Comparison of ENCODE assay signal across 8 cellular contexts in genomic region chr6:32190054-32190945, GRCh38. TPM values are rescaled to one million over a fixed set of nuclear protein-coding genes. Genes with fewer than 3 reads are reported as not detected.
DNase-seq lines count a peak whose midpoint lies in the region; ATAC-seq and TF ChIP-seq lines count a peak whose summit lies in the region.

TSS of gene PBX2 (minus strand) at chr6:32190202. CDS start at chr6:32189915, 287 bp downstream.

- H3K9ac ChIP-seq in Karpas-422 (ENCODE audit: low read length) (peak within 1 kb of the TSS; percentile 95), fibroblast of lung (ENCODE audit: insufficient read depth, low read length) (peak within 1 kb of the TSS; percentile 69)

- peaks cover 48% of the 10 kb centered on the region for H3K4me1 Mint-ChIP-seq in activated T-helper 17 cell treated with anti-CD3 and anti-CD28 coated beads, Interleukin-2, amount 50 U/mL, for 72 hours
- peaks cover 53 to 63% (median 58%) of the 10 kb centered on the region in 7 donors for H3K4me1 Mint-ChIP-seq in naive thymus-derived CD4-positive, alpha-beta T cell
- peaks cover 76% of the 10 kb centered on the region for H3K4me1 Mint-ChIP-seq in stimulated activated memory B cell treated with anti-CD40 and anti-IgM and Interleukin-4, amounts not matched to agents 10 μg/mL and 1 μg/mL and 100 μg/mL, for 72 hours

- peaks cover 80% of the 10 kb centered on the region for H3K4me1 ChIP-seq in Karpas-422 (ENCODE audit: low read length)
- peaks cover 11% of the 10 kb centered on the region for H3K4me1 ChIP-seq in fibroblast of lung (ENCODE audit: control insufficient read depth, extremely low read depth, insufficient read depth, low read length)
- H3K4me1 ChIP-seq in naive thymus-derived CD4-positive, alpha-beta T cell (ENCODE audit: control insufficient read depth in 2 of 2, insufficient read depth in 2 of 2, low read length in 2 of 2), result peaks cover 38 to 46% of the 10 kb centered on the region in 2 donors

- DNase-seq in CMK (ENCODE audit: low read depth) (peak; percentile 95), Karpas-422 (peak; percentile 97), RWPE1 (ENCODE audit: low spot score) (peak; percentile 64), fibroblast of lung (ENCODE audit: low read depth in 2 of 2) (peak; percentile 91 to 92)
- DNase-seq in naive thymus-derived CD4-positive, alpha-beta T cell, result peak; percentile 35 to 82 (median 76)

- H3K9me3 Mint-ChIP-seq in activated T-helper 17 cell treated with anti-CD3 and anti-CD28 coated beads, Interleukin-2, amount 50 U/mL, for 72 hours, result no peaks in the 10 kb centered on the region
- H3K9me3 Mint-ChIP-seq in naive thymus-derived CD4-positive, alpha-beta T cell, result no peaks in the 10 kb centered on the region
- no peaks in the 10 kb centered on the region for H3K9me3 Mint-ChIP-seq in stimulated activated memory B cell treated with anti-CD40 and anti-IgM and Interleukin-4, amounts not matched to agents 10 μg/mL and 1 μg/mL and 100 μg/mL, for 72 hours

- peak within 1 kb of the TSS; percentile 87 for H3K4me2 ChIP-seq in Karpas-422 (ENCODE audit: low read depth, low read length, poor library complexity, severe bottlenecking)
- peak within 1 kb of the TSS; percentile 93 for H3K4me2 ChIP-seq in fibroblast of lung (ENCODE audit: extremely low read depth, insufficient read depth, low read length)

- H3K27me3 ChIP-seq in Karpas-422 (ENCODE audit: low read length) (no peaks in the 10 kb centered on the region), fibroblast of lung (ENCODE audit: control insufficient read depth, insufficient read depth, low read length) (no peaks in the 10 kb centered on the region)
- H3K27me3 ChIP-seq in naive thymus-derived CD4-positive, alpha-beta T cell (ENCODE audit: control insufficient read depth in 2 of 2, insufficient read depth in 2 of 2, low read length in 2 of 2), result no peaks in the 10 kb centered on the region

- peak within 1 kb of the TSS; percentile 98 for H3K27ac Mint-ChIP-seq in activated T-helper 17 cell treated with anti-CD3 and anti-CD28 coated beads, Interleukin-2, amount 50 U/mL, for 72 hours
- H3K27ac Mint-ChIP-seq in naive thymus-derived CD4-positive, alpha-beta T cell, result peak within 1 kb of the TSS; percentile 86 to 100 (median 97)
- H3K27ac Mint-ChIP-seq in stimulated activated memory B cell treated with anti-CD40 and anti-IgM and Interleukin-4, amounts not matched to agents 10 μg/mL and 1 μg/mL and 100 μg/mL, for 72 hours, result peak within 1 kb of the TSS; percentile 92

- peak within 1 kb of the TSS; percentile 82 for H3K4me3 ChIP-seq in Karpas-422 (ENCODE audit: low read length)
- H3K4me3 ChIP-seq in fibroblast of lung (replicated peaks in 1 of 4; ENCODE audit: control extremely low read depth in 1 of 4, insufficient read depth in 1 of 4, low read depth in 3 of 4, low read length in 4 of 4), result peak within 1 kb of the TSS; percentile 53 to 83 (median 72)
- peak within 1 kb of the TSS; percentile 94 for H3K4me3 ChIP-seq in naive thymus-derived CD4-positive, alpha-beta T cell (ENCODE audit: low read length)

- no peaks in the 10 kb centered on the region for H3K9me3 ChIP-seq in Karpas-422 (ENCODE audit: low read length)
- no peaks in the 10 kb centered on the region for H3K9me3 ChIP-seq in fibroblast of lung (ENCODE audit: control insufficient read depth, insufficient read depth, low read depth, low read length)
- no peaks in the 10 kb centered on the region for H3K9me3 ChIP-seq in naive thymus-derived CD4-positive, alpha-beta T cell (ENCODE audit: control insufficient read depth in 2 of 3, low read length in 3 of 3)

- TF ChIP-seq CTCF in RWPE1 (conservative IDR thresholded peaks at IDR 0.05; ENCODE audit: low read depth) (no peak), fibroblast of lung (conservative IDR thresholded peaks at IDR 0.05 in 1 of 2, IDR thresholded peaks at IDR 0.05 in 1 of 2; ENCODE audit: low read depth in 1 of 2, low read length in 2 of 2) (no peak)

- H3K4me3 Mint-ChIP-seq in activated T-helper 17 cell treated with anti-CD3 and anti-CD28 coated beads, Interleukin-2, amount 50 U/mL, for 72 hours, result peak within 1 kb of the TSS; percentile 98
- H3K4me3 Mint-ChIP-seq in naive thymus-derived CD4-positive, alpha-beta T cell, result peak within 1 kb of the TSS; percentile 97 to 100 (median 98)
- peak within 1 kb of the TSS; percentile 85 for H3K4me3 Mint-ChIP-seq in stimulated activated memory B cell treated with anti-CD40 and anti-IgM and Interleukin-4, amounts not matched to agents 10 μg/mL and 1 μg/mL and 100 μg/mL, for 72 hours

- H3K9me2 ChIP-seq in Karpas-422 (replicated peaks; ENCODE audit: insufficient read depth, low read length), result no peaks in the 10 kb centered on the region

- H3K79me2 ChIP-seq in Karpas-422 (ENCODE audit: low read length) (peaks cover 47% of the 10 kb centered on the region), fibroblast of lung (ENCODE audit: control insufficient read depth, insufficient read depth, low read length) (peaks cover 20% of the 10 kb centered on the region)

- no peaks in the 10 kb centered on the region for H3K27me3 Mint-ChIP-seq in activated T-helper 17 cell treated with anti-CD3 and anti-CD28 coated beads, Interleukin-2, amount 50 U/mL, for 72 hours
- H3K27me3 Mint-ChIP-seq in naive thymus-derived CD4-positive, alpha-beta T cell, result no peaks in the 10 kb centered on the region
- no peaks in the 10 kb centered on the region for H3K27me3 Mint-ChIP-seq in stimulated activated memory B cell treated with anti-CD40 and anti-IgM and Interleukin-4, amounts not matched to agents 10 μg/mL and 1 μg/mL and 100 μg/mL, for 72 hours

- no peaks in the 10 kb centered on the region for H4K20me1 ChIP-seq in Karpas-422 (ENCODE audit: insufficient read depth, low read depth, low read length)
- no peaks in the 10 kb centered on the region for H4K20me1 ChIP-seq in fibroblast of lung (ENCODE audit: control insufficient read depth, extremely low read depth, insufficient read depth, low read length)

- intact Hi-C loops in naive thymus-derived CD4-positive, alpha-beta T cell (cut with micrococcal nuclease), result loop anchor here (1.0 to 10.0 kb wide), 10 partner anchors 12 to 1225 kb away; partner anchors contain the start of genes RNF5 (in 2 of the 2), ATF6B (in 1 of the 2), B3GALT4 (in 1 of the 2) and CUTA (in 1 of the 2)

- CTCF ChIA-PET in RWPE1 (lab: Yijun Ruan, JAX), result no interaction called here
- CTCF ChIA-PET in naive thymus-derived CD4-positive, alpha-beta T cell (lab: Charles Lee), result interaction anchor here (1.0 to 1.3 kb wide), 3 partner anchors 13 to 655 kb away, joined by 3 to 5 read pairs (median 3); no protein-coding TSS in a partner anchor

- H3K36me3 ChIP-seq in Karpas-422 (ENCODE audit: insufficient read depth, low read length) (0 out of 2 replicates have a peak, but pooled peaks cover 2% of the 10 kb centered on the region), fibroblast of lung (ENCODE audit: control insufficient read depth, insufficient read depth, low read length) (peaks cover 5% of the 10 kb centered on the region)
- peaks cover 10 to 51% (median 15%) of the 10 kb centered on the region in 3 experiments for H3K36me3 ChIP-seq in naive thymus-derived CD4-positive, alpha-beta T cell (ENCODE audit: control insufficient read depth in 2 of 3, insufficient read depth in 3 of 3, low read length in 3 of 3)

- peaks cover 76% of the 10 kb centered on the region for H3K36me3 Mint-ChIP-seq in activated T-helper 17 cell treated with anti-CD3 and anti-CD28 coated beads, Interleukin-2, amount 50 U/mL, for 72 hours (ENCODE audit: low read depth)
- H3K36me3 Mint-ChIP-seq in naive thymus-derived CD4-positive, alpha-beta T cell, result peaks cover 17 to 47% (median 35%) of the 10 kb centered on the region in 5 donors
- peaks cover 47% of the 10 kb centered on the region for H3K36me3 Mint-ChIP-seq in stimulated activated memory B cell treated with anti-CD40 and anti-IgM and Interleukin-4, amounts not matched to agents 10 μg/mL and 1 μg/mL and 100 μg/mL, for 72 hours

- H3K27ac ChIP-seq in Karpas-422 (ENCODE audit: low read length) (peak within 1 kb of the TSS; percentile 87), RWPE1 (peak within 1 kb of the TSS; percentile 88), fibroblast of lung (ENCODE audit: insufficient read depth, low read length) (peak within 1 kb of the TSS; percentile 74)
- peak within 1 kb of the TSS; percentile 97 for H3K27ac ChIP-seq in naive thymus-derived CD4-positive, alpha-beta T cell (ENCODE audit: low read depth, low read length)

- peak; percentile 43 for ATAC-seq in GM21528 (IDR thresholded peaks at IDR 0.05; ENCODE audit: low FRiP score, unreplicated experiment)
- ATAC-seq in activated T-helper 17 cell treated with anti-CD3 and anti-CD28 coated beads, Interleukin-2, amount 50 U/mL, for 72 hours (replicated peaks), result peak; percentile 63
- ATAC-seq in naive thymus-derived CD4-positive, alpha-beta T cell, result peak; percentile 80
- peak; percentile 87 for ATAC-seq in stimulated activated memory B cell treated with anti-CD40 and anti-IgM and Interleukin-4, amounts not matched to agents 10 μg/mL and 1 μg/mL and 100 μg/mL, for 72 hours

- H2AFZ ChIP-seq in Karpas-422 (ENCODE audit: low read length) (no peak within 1 kb of the TSS), fibroblast of lung (ENCODE audit: low read length) (peak within 1 kb of the TSS; percentile 31)

- POLR2A ChIA-PET in RWPE1 (lab: Yijun Ruan, JAX; ENCODE audit: low non-redundant PET), result no interaction called here
- POLR2A ChIA-PET in naive thymus-derived CD4-positive, alpha-beta T cell (lab: Charles Lee), result interaction anchor here (0.6 to 10.6 kb wide), 12 partner anchors 8 to 986 kb away, joined by 3 to 259 read pairs (median 4); partner anchors contain the start of genes AGPAT1, ATF6B, FKBPL and RNF5

RNA-seq across cellular contexts. Expression of gene PBX2, which starts in this region (rescaled TPM):
- 51.7 and 84.0 TPM in 2 replicates for total RNA-seq in Karpas-422 (2014; rRNA removed; shearing (Covaris generic); ENCODE audit: low replicate concordance)
- 100 to 1,000 TPM in 1 of 2 donors, 10 to 100 TPM in 1; 53.0 to 135 TPM for total RNA-seq in activated T-helper 17 cell treated with anti-CD3 and anti-CD28 coated beads, Interleukin-2, amount 50 U/mL, for 72 hours
- total RNA-seq in fibroblast of lung, result 23.6 and 35.0 TPM in 2 replicates
- 39.4 and 41.8 TPM in 2 replicates for polyA plus RNA-seq in fibroblast of lung
- 34.4 and 38.7 TPM in 2 replicates for polyA plus RNA-seq in fibroblast of lung (2012)
- 37.3 and 40.1 TPM in 2 replicates for polyA minus RNA-seq in fibroblast of lung (ENCODE audit: low replicate concordance)
- total RNA-seq in naive thymus-derived CD4-positive, alpha-beta T cell, result 100 to 1,000 TPM; 105 to 221 (median 144) TPM
- polyA plus RNA-seq in naive thymus-derived CD4-positive, alpha-beta T cell, result 1 to 10 TPM; 2.5 to 3.0 TPM

Comparison
In these comparisons a context has a peak if more than half of its experiments do, and no peak if none do; other contexts are left out.
1. Peak in every context shown above with its lines: DNase-seq, ATAC-seq, H3K4me3 ChIP-seq and H3K27ac ChIP-seq.
2. RNA of gene PBX2 (polyA plus RNA-seq): 34.4 to 41.8 TPM in fibroblast of lung; 2.5 to 3.0 TPM in naive thymus-derived CD4-positive, alpha-beta T cell; every median in the first group is over 4 times any median in the second.